Comparison of ENCODE assay signal across 8 cellular contexts in genomic region chr16:28863929-28864886, GRCh38. TPM values are rescaled to one million over a fixed set of nuclear protein-coding genes. Genes with fewer than 3 reads are reported as not detected.
DNase-seq lines count a peak whose midpoint lies in the region; ATAC-seq, FAIRE-seq and TF ChIP-seq lines count a peak whose summit lies in the region.

No MANE protein-coding gene starts in this region.

- ATAC-seq in lower lobe of right lung = peak in 1 of 2 donors; percentile 35
- no peak for ATAC-seq in HG02973 (IDR thresholded peaks at IDR 0.05; ENCODE audit: unreplicated experiment)
- ATAC-seq in GM18498 (IDR thresholded peaks at IDR 0.05; ENCODE audit: unreplicated experiment) = no peak

- peak overlapping the region; percentile 97 for H3K4me3 Mint-ChIP-seq in chondrocyte (ENCODE audit: unreplicated experiment)

- intact Hi-C loops in lower lobe of right lung (cut with DNase I) (no loop called here), transverse colon (cut with DNase I; ENCODE audit: low total_unique reads) (loop anchor here (5.0 kb wide), 1 partner anchor 312 kb away; the partner anchor contains the start of gene SGF29)

- H3K4me1 ChIP-seq in lower lobe of right lung (peaks cover 23% of the 10 kb centered on the region), transverse colon (peaks cover 13 to 27% (median 24%) of the 10 kb centered on the region in 4 donors)

- TF ChIP-seq POLR2A in GM12891 (IDR thresholded peaks at IDR 0.05; ENCODE audit: low read depth, low read length) = no peak
- no peak for TF ChIP-seq POLR2A in NB4 (IDR thresholded peaks at IDR 0.05; ENCODE audit: extremely low read depth, insufficient read length)
- peak; percentile 22 for TF ChIP-seq POLR2A in transverse colon (IDR thresholded peaks at IDR 0.05)

- in situ Hi-C loops in transverse colon (cut with MboI; ENCODE audit: low pct_ligation_motif_present in 1 of 4, low pct_unique_long_range_greater_than_20kb in 1 of 4, low sequenced_read_pairs in 3 of 4) = loop anchor here in 1 of 4 donors (10.0 kb wide), 1 partner anchor 81 kb away; no protein-coding TSS in a partner anchor

- peaks cover 9% of the 10 kb centered on the region for H3K36me3 Mint-ChIP-seq in chondrocyte (ENCODE audit: low read depth)

- peaks cover 25% of the 10 kb centered on the region for H3K36me3 ChIP-seq in lower lobe of right lung
- H3K36me3 ChIP-seq in transverse colon = peaks cover 0 to 25% (median 11%) of the 10 kb centered on the region in 4 donors

- peak; percentile 65 for FAIRE-seq in GM12891 (lab: Jason Lieb, UNC)

- H3K27me3 Mint-ChIP-seq in chondrocyte (ENCODE audit: low read depth) = no peaks in the 10 kb centered on the region

- TF ChIP-seq EP300 in transverse colon (IDR thresholded peaks at IDR 0.05; ENCODE audit: low read depth) = no peak

- no peaks in the 10 kb centered on the region for H3K9me3 ChIP-seq in lower lobe of right lung
- no peaks in the 10 kb centered on the region for H3K9me3 ChIP-seq in transverse colon

- H3K9me3 Mint-ChIP-seq in chondrocyte (ENCODE audit: low read depth) = no peaks in the 10 kb centered on the region

- no peaks in the 10 kb centered on the region for H3K27me3 ChIP-seq in lower lobe of right lung (ENCODE audit: low read depth)
- no peaks in the 10 kb centered on the region for H3K27me3 ChIP-seq in transverse colon

- no peak for TF ChIP-seq CTCF in NB4 (IDR thresholded peaks at IDR 0.05; ENCODE audit: low read depth, low read length)
- TF ChIP-seq CTCF in chondrocyte (IDR thresholded peaks at IDR 0.05) = no peak
- TF ChIP-seq CTCF in lower lobe of right lung (IDR thresholded peaks at IDR 0.05) = no peak
- no peak for TF ChIP-seq CTCF in transverse colon (IDR thresholded peaks at IDR 0.05)

- peak overlapping the region; percentile 93 for H3K4me3 ChIP-seq in NB4 (ENCODE audit: low read depth, low read length)
- H3K4me3 ChIP-seq in lower lobe of right lung = peak overlapping the region; percentile 88
- peak overlapping the region; percentile 62 to 96 (median 82) for H3K4me3 ChIP-seq in transverse colon

- DNase-seq in GM12891 (ENCODE audit: insufficient read length, low spot score) (no peak), NB4 (ENCODE audit: low read depth) (peak; percentile 35), chondrocyte (ENCODE audit: low spot score) (no peak), lower lobe of right lung (no peak), transverse colon (peak; percentile 65), SKM-1 treated with dmso at 0.1 percent for 144 hours (lab: John Stamatoyannopoulos, UW; ENCODE audit: unreplicated experiment) (no peak)

- peaks cover 30% of the 10 kb centered on the region for H3K4me1 Mint-ChIP-seq in chondrocyte (ENCODE audit: low read depth)

- H3K27ac ChIP-seq in lower lobe of right lung (peak overlapping the region; percentile 93), transverse colon (peak overlapping the region; percentile 92 to 99 (median 95))

- 9 to 26% methylated on average over 4 to 31 of the region's 46 CpGs for WGBS in transverse colon (ENCODE audit: low coverage in 1 of 2), 2 donors

- peak overlapping the region; percentile 98 for H3K27ac Mint-ChIP-seq in chondrocyte (ENCODE audit: unreplicated experiment)

TF ChIP-seq in GM12891, 5 proteins besides CTCF, POLR2A, EP300 and RAD21:
- TF ChIP-seq SPI1 (IDR thresholded peaks at IDR 0.05; ENCODE audit: low read depth, low read length) (no peak), POLR2AphosphoS5 (IDR thresholded peaks at IDR 0.05; ENCODE audit: low read depth, low read length) (no peak)

RNA-seq across cellular contexts. Expression of gene SH2B1, which starts 0.6 kb away (rescaled TPM):
- polyA plus RNA-seq in GM12891 (2012; ENCODE audit: low read depth, missing spikeins) = 26.7 TPM
- total RNA-seq in chondrocyte = 36.4 to 48.1 TPM (median 38.1 TPM) in 3 replicates
- 49.0 TPM for total RNA-seq in lower lobe of right lung
- total RNA-seq in transverse colon = 100 to 1,000 TPM in 1 of 4 donors, 10 to 100 TPM in 3; 28.5 to 111 (median 60.4) TPM

RNA-seq across cellular contexts. Expression of gene ATP2A1, which starts 14.1 kb away (rescaled TPM):
- 1.6 TPM for polyA plus RNA-seq in GM12891 (2012; ENCODE audit: low read depth, missing spikeins)
- total RNA-seq in chondrocyte (0.31 to 1.8 TPM (median 0.42 TPM) in 3 replicates), lower lobe of right lung (0.38 TPM), transverse colon (1 to 10 TPM in 3 of 4 donors, not detected in 1; 1.1 to 3.2 (median 1.4) TPM)

RNA-seq across cellular contexts. Expression of gene TUFM, which starts 18.1 kb away (rescaled TPM):
- polyA plus RNA-seq in GM12891 (2012; ENCODE audit: low read depth, missing spikeins) = 166 TPM
- total RNA-seq in chondrocyte (91.1 to 120 TPM (median 95.0 TPM) in 3 replicates), lower lobe of right lung (112 TPM), transverse colon (100 to 1,000 TPM; 126 to 190 (median 143) TPM)

RNA-seq across cellular contexts. Expression of gene ATXN2L, which starts 41.4 kb away (rescaled TPM):
- 95.9 TPM for polyA plus RNA-seq in GM12891 (2012; ENCODE audit: low read depth, missing spikeins)
- 152 to 186 TPM (median 185 TPM) in 3 replicates for total RNA-seq in chondrocyte
- total RNA-seq in lower lobe of right lung = 145 TPM
- total RNA-seq in transverse colon = 100 to 1,000 TPM in 3 of 4 donors, 10 to 100 TPM in 1; 90.2 to 165 (median 105) TPM

Comparison
In these comparisons a context has a peak if more than half of its experiments do, and no peak if none do; other contexts are left out.
1. DNase-seq: peak in NB4 (single experiment) and transverse colon (single experiment); none in GM12891 (single experiment), chondrocyte (single experiment), lower lobe of right lung (single experiment) and SKM-1 treated with dmso at 0.1 percent for 144 hours (single experiment).
2. Peak in every context shown above with its lines, with median percentiles within 50 percentile points of each other: H3K4me3 ChIP-seq.